Comparison of ENCODE assay signal across 26 cellular contexts in the genomic region with DNA sequence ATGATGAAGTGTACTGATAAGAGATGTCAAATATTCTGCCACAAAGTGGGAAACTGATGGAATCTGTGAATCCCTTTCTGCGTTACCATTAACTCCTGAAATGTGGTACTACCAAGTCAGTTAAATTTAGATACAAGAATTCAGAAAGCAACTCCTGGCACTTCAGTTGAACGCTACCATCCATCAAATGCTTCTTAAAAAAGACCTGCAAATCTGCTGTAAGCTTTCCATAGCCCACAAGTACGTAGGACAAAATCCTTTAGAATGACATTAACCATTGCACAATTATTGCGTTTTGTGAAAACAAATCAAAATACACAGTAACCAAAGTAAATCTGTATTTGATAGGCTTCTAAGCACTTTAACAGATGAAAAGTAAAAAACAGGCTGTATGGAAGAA. TPM values are rescaled to one million over a fixed set of nuclear protein-coding genes. Genes with fewer than 3 reads are reported as not detected.
"Had no signal": no experiment of that assay in that cellular context is flagged by ENCODE, and none has a peak within 500 bp of the region (broad histone marks: within the 10 kb centered on the region; RNA-seq: fewer than 3 reads in every experiment).

No MANE protein-coding gene starts in this region.

- DNase-seq: activated CD4-positive, alpha-beta memory T cell treated with anti-CD3 and anti-CD28 coated beads for 36 hours; activated CD4-positive, alpha-beta T cell treated with anti-CD3 and anti-CD28 coated beads for 48 hours; activated CD8-positive, alpha-beta memory T cell treated with anti-CD3 and anti-CD28 coated beads, Interleukin-2, amount 50 U/mL, for 4 hours; activated gamma-delta T cell; activated naive CD4-positive, alpha-beta T cell treated with anti-CD3 and anti-CD28 coated beads, Interleukin-2, amount 10 ng/mL, durations not matched to agents 7 days and 5 days; activated T-cell treated with anti-CD3 and anti-CD28 coated beads, Interleukin-2, amount 50 U/mL, for 24 hours; dermis blood vessel endothelial cell; effector CD4-positive, alpha-beta T cell; esophagus squamous epithelium; foreskin melanocyte; heart right ventricle; kidney glomerular epithelial cell; left lung; lower lobe of right lung; mucosa of descending colon; posterior cingulate gyrus; right cardiac atrium; stimulated activated CD4-positive, alpha-beta T cell treated with anti-CD3 and anti-CD28 coated beads, Interleukin-12 subunit alpha, Interleukin-12 subunit beta, amount 100 ng/mL, for 4 hours; stimulated activated CD4-positive, alpha-beta T cell treated with anti-CD3 and anti-CD28 coated beads, Interleukin-4, amount 100 ng/mL, for 1 hour; stimulated activated naive CD8-positive, alpha-beta T cell treated with anti-CD3 and anti-CD28 coated beads, Interleukin-15, Interleukin-2, amounts not matched to agents 100 U/mL and 50 U/mL, for 24 hours; testis; transverse colon had no signal

- H3K27ac ChIP-seq: esophagus squamous epithelium, heart right ventricle, left lung, lower lobe of right lung, skin epidermis, testis, transverse colon had no signal

- ATAC-seq: activated CD4-positive, CD25-positive, alpha-beta regulatory T cell treated with anti-CD3 and anti-CD28 coated beads, Interleukin-2, amount 50 U/mL, for 24 hours; heart right ventricle; left lung; lower lobe of right lung; mucosa of descending colon; natural killer cell treated with Interleukin-12 subunit alpha and Interleukin-12 subunit beta and Interleukin-15 and Interleukin-18, amount 100 ng/mL, for 72 hours; right cardiac atrium; stimulated activated naive CD8-positive, alpha-beta T cell treated with anti-CD3 and anti-CD28 coated beads, Interleukin-15, Interleukin-2, amounts not matched to agents 100 U/mL and 50 U/mL, for 24 hours had no signal

- H3K4me3 ChIP-seq: esophagus squamous epithelium, heart right ventricle, left lung, lower lobe of right lung, mucosa of descending colon, skin epidermis, testis, transverse colon had no signal

- H3K4me1 ChIP-seq: lower lobe of right lung, testis had no signal

- H3K36me3 ChIP-seq: esophagus squamous epithelium, heart right ventricle, left lung, lower lobe of right lung, transverse colon had no signal

- H3K9me3 ChIP-seq: esophagus squamous epithelium, heart right ventricle, left lung, lower lobe of right lung, mucosa of descending colon, testis, transverse colon had no signal

RNA-seq across cellular contexts. Expression of a gene that starts 5.4 kb away (rescaled TPM):
- total RNA-seq: activated CD4-positive, alpha-beta memory T cell treated with anti-CD3 and anti-CD28 coated beads for 36 hours; activated CD8-positive, alpha-beta memory T cell treated with anti-CD3 and anti-CD28 coated beads for 36 hours; natural killer cell treated with Interleukin-12 subunit alpha and Interleukin-12 subunit beta and Interleukin-15 and Interleukin-18, amount 100 ng/mL, for 72 hours had no signal
